ENCODE assay signal across 1 cellular context in genomic region chr5:65822696-65823095, GRCh38.
TF ChIP-seq lines count a peak whose summit lies in the region.

No MANE protein-coding gene starts in this region.

TF ChIP-seq in GM12878, 131 proteins besides CTCF, POLR2A, EP300 and RAD21 (continued from another document):
- TF ChIP-seq ZBTB40 (IDR thresholded peaks at IDR 0.05; ENCODE audit: borderline replicate concordance) = no peak
- TF ChIP-seq IRF4 (IDR thresholded peaks at IDR 0.05; ENCODE audit: low read depth, low read length) = no peak
- TF ChIP-seq HSF1 (IDR thresholded peaks at IDR 0.05; ENCODE audit: low read depth, low read length) = no peak
- no peak for TF ChIP-seq CBX3 (IDR thresholded peaks at IDR 0.05; ENCODE audit: borderline replicate concordance, low read depth)
